ENCODE assay signal across 8 cellular contexts in the genomic region with DNA sequence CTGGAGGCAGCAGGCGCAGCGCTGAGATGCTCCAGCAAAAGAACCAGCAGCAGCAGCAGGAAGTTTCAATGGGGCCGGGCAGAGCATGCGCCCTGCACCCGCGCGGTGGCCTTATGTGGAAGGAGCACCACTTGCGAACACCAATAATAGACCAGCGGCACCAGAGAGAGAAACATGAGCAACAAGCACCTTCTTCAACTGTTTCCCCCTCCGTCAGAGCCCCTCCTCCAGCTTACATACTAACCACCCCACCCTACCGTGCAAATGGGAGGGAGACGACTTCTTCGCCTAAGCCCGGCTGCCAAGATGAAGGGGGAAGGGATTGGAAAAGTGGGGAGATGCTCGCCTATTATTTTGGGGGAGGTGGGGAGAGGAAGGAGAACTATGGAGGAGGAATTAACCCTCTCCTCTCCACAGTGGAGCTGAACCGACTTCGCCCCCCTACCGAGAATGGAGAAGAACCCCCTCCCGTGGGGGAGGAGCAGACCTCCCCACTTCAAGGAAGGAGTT. TPM values are rescaled to one million over a fixed set of nuclear protein-coding genes. Genes with fewer than 3 reads are reported as not detected.
A peak's percentile ranks its signal among the peaks of the same experiment; 100 is the strongest.
DNase-seq lines count a peak whose midpoint lies in the region; ATAC-seq, FAIRE-seq and TF ChIP-seq lines count a peak whose summit lies in the region.

No MANE protein-coding gene starts in this region.

- no peaks in the 10 kb centered on the region for H3K27me3 Mint-ChIP-seq in activated CD4-positive, alpha-beta T cell treated with anti-CD3 and anti-CD28 coated beads for 36 hours

- peak; percentile 88 for FAIRE-seq in GM19239 (lab: Jason Lieb, UNC)

- H3K4me1 Mint-ChIP-seq in activated CD4-positive, alpha-beta T cell treated with anti-CD3 and anti-CD28 coated beads for 36 hours, result peaks cover 44% of the 10 kb centered on the region

- CTCF ChIA-PET in activated CD4-positive, alpha-beta T cell treated with anti-CD3 and anti-CD28 coated beads for 36 hours (lab: Charles Lee), result interaction anchor here (0.6 to 1.7 kb wide), 4 partner anchors 19 to 1264 kb away, joined by 3 to 10 read pairs (median 3); partner anchors contain the start of gene INTS4

- POLR2A ChIA-PET in activated CD4-positive, alpha-beta T cell treated with anti-CD3 and anti-CD28 coated beads for 36 hours (lab: Charles Lee), result interaction anchor here (0.5 to 2.5 kb wide), 3 partner anchors 31 to 772 kb away, joined by 3 to 8 read pairs (median 3); partner anchors contain the start of gene INTS4

- H3K9me3 Mint-ChIP-seq in activated CD4-positive, alpha-beta T cell treated with anti-CD3 and anti-CD28 coated beads for 36 hours (ENCODE audit: low read depth), result peaks cover 3% of the 10 kb centered on the region

- H3K27me3 ChIP-seq in layer of hippocampus (ENCODE audit: control insufficient read depth, insufficient read depth, low read length), result no peaks in the 10 kb centered on the region

- peak; percentile 29 for TF ChIP-seq CTCF in choroid plexus epithelial cell (conservative IDR thresholded peaks at IDR 0.05; ENCODE audit: low read depth, low read length)

- peak overlapping the region; percentile 89 for H3K4me3 ChIP-seq in choroid plexus epithelial cell (ENCODE audit: low read depth, low read length)

- intact Hi-C loops in activated CD4-positive, alpha-beta T cell treated with anti-CD3 and anti-CD28 coated beads for 36 hours (cut with DNase I, micrococcal nuclease), result loop anchor here in 1 of 2 experiments (5.0 kb wide), 1 partner anchor 182 kb away; the partner anchor contains the start of gene CLNS1A

- peak overlapping the region; percentile 98 for H3K27ac Mint-ChIP-seq in activated CD4-positive, alpha-beta T cell treated with anti-CD3 and anti-CD28 coated beads for 36 hours

- DNase-seq in Ammon's horn (ENCODE audit: low spot score) (peak; percentile 94), GM19239 (ENCODE audit: insufficient read length, low spot score) (peak; percentile 51), NCI-H510A treated with DMSO at 0.1 percent for 48 hours (lab: John Stamatoyannopoulos, UW) (peak; percentile 95), choroid plexus epithelial cell (ENCODE audit: low read depth) (peak; percentile 96)
- peak; percentile 91 for DNase-seq in activated CD4-positive, alpha-beta T cell treated with anti-CD3 and anti-CD28 coated beads for 36 hours
- peak; percentile 54 to 68 for DNase-seq in stimulated activated CD4-positive, alpha-beta T cell treated with anti-CD3 and anti-CD28 coated beads, Interleukin-1b, Interleukin-23, amount 100 ng/mL, for 1 hour (ENCODE audit: low read depth in 2 of 2)

- peak; percentile 33 for ATAC-seq in HG03457 (IDR thresholded peaks at IDR 0.05; ENCODE audit: unreplicated experiment)
- peak; percentile 64 for ATAC-seq in activated CD4-positive, alpha-beta T cell treated with anti-CD3 and anti-CD28 coated beads for 36 hours

- H3K27ac ChIP-seq in layer of hippocampus (ENCODE audit: low read depth, low read length), result peak overlapping the region; percentile 95

- peaks cover 6% of the 10 kb centered on the region for H3K36me3 Mint-ChIP-seq in activated CD4-positive, alpha-beta T cell treated with anti-CD3 and anti-CD28 coated beads for 36 hours (ENCODE audit: low read depth)

- peak overlapping the region; percentile 97 for H3K4me3 Mint-ChIP-seq in activated CD4-positive, alpha-beta T cell treated with anti-CD3 and anti-CD28 coated beads for 36 hours

RNA-seq across cellular contexts. Expression of gene RSF1, which starts 1.1 kb away (rescaled TPM):
- total RNA-seq in activated CD4-positive, alpha-beta T cell treated with anti-CD3 and anti-CD28 coated beads for 36 hours, result 10 to 100 TPM; 49.9 to 59.2 TPM

RNA-seq across cellular contexts. Expression of gene AAMDC, which starts 1.5 kb away (rescaled TPM):
- 1 to 10 TPM; 4.8 to 5.3 TPM for total RNA-seq in activated CD4-positive, alpha-beta T cell treated with anti-CD3 and anti-CD28 coated beads for 36 hours

Comparison
In these comparisons a context has a peak if more than half of its experiments do, and no peak if none do; other contexts are left out.
1. Peak in every context shown above with its lines: DNase-seq, ATAC-seq, H3K4me3 ChIP-seq and H3K27ac ChIP-seq.